ENCODE assay signal across 8 cellular contexts in the genomic region with DNA sequence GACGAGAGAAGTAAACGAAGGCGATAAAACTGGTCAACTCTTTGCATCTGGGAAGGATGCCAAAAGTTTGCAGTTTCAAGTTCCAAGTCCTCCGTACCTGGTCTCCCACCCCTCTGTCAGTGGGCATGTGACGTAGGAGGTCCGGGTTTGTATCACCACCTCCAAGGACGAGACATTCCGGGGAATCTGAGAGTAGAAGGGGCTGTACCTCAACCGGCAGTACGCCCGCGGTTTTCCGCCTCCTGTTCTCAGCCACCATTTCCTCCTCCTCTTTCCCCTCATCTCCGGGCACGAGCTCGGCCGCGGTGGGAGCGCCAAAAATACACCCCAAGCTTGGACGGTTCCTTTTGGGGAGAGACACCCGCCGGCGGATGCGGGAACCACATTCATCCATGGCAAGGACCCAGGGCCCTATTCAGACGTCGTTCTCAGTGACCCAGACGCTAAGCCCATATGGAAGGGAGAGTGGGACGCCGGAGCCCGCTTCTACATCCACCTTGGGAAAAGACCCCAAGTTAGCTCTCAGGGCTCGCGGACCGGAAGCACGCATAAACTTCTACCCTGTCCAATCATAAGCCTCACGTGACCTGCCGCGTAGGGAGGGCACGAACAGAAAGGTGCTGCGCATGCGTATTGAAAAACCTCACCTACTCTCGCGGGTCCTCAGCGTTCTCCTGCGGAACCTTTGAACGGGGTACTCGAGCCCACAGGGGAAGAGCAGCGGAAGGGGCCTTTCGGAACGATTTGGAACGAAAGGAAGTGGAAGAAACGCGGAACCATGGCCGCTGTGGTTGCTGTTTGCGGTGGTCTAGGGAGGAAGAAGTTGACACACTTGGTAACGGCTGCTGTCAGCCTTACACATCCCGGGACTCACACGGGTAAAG. TPM values are rescaled to one million over a fixed set of nuclear protein-coding genes. Genes with fewer than 3 reads are reported as not detected.
A peak's percentile ranks its signal among the peaks of the same experiment; 100 is the strongest.
DNase-seq lines count a peak whose midpoint lies in the region; ATAC-seq and TF ChIP-seq lines count a peak whose summit lies in the region.

TSS of gene HELQ (minus strand) at position 524 of the 884 bp plus-strand sequence. CDS start at position 394, 130 bp downstream.
TSS of gene MRPS18C (plus strand) at position 759 of the 884 bp plus-strand sequence. CDS start at position 779, 20 bp downstream.

- DNase-seq in NCI-H187 (lab: John Stamatoyannopoulos, UW) (peak; percentile 95 to 98), T-helper 2 cell (peak; percentile 77 to 100 (median 93)), left ventricle myocardium superior (peak; percentile 94), prostate gland (ENCODE audit: low spot score) (peak; percentile 97)

- no peaks in the 10 kb centered on the region for H3K4me1 ChIP-seq in prostate gland (replicated peaks)
- no peaks in the 10 kb centered on the region for H3K4me1 ChIP-seq in urinary bladder (ENCODE audit: insufficient read depth)

- WGBS in prostate gland: under 1% methylated on average over 57 of the region's 57 CpGs
- under 1% methylated on average over 57 of the region's 57 CpGs for WGBS in urinary bladder

- peak; percentile 77 for TF ChIP-seq POLR2A in prostate gland (IDR thresholded peaks at IDR 0.05)

- H3K9me3 ChIP-seq in prostate gland: no peaks in the 10 kb centered on the region

- peak within 1 kb of the TSS; percentile 72 to 86 for H3K4me3 ChIP-seq in prostate gland
- peak within 1 kb of the TSS; percentile 54 for H3K4me3 ChIP-seq in urinary bladder (ENCODE audit: low read depth, low read length)

- intact Hi-C loops in left ventricle myocardium superior (cut with micrococcal nuclease): loop anchor here (10.0 kb wide), 1 partner anchor 171 kb away; the partner anchor contains the start of gene COQ2
- intact Hi-C loops in prostate gland (cut with DNase I): loop anchor here (2.0 to 5.0 kb wide), 3 partner anchors 171 to 993 kb away; partner anchors contain the start of genes COQ2 and LIN54

- H3K36me3 ChIP-seq in prostate gland (no peaks in the 10 kb centered on the region), urinary bladder (ENCODE audit: insufficient read depth) (no peaks in the 10 kb centered on the region)

- peak in 2 of 4 experiments; percentile 37 to 42 for TF ChIP-seq CTCF in prostate gland (IDR thresholded peaks at IDR 0.05)

- ATAC-seq in GM18499 (IDR thresholded peaks at IDR 0.05; ENCODE audit: insufficient read depth, unreplicated experiment): peak; percentile 95
- ATAC-seq in HG02943 (IDR thresholded peaks at IDR 0.05; ENCODE audit: low read depth, unreplicated experiment): peak; percentile 94
- peak; percentile 99 for ATAC-seq in left ventricle myocardium superior

- peak within 1 kb of the TSS; percentile 97 for H3K27ac ChIP-seq in angular gyrus (ENCODE audit: low read depth, low read length)
- H3K27ac ChIP-seq in prostate gland: peak within 1 kb of the TSS; percentile 96 to 98
- peak within 1 kb of the TSS; percentile 89 for H3K27ac ChIP-seq in urinary bladder (ENCODE audit: low read depth)

- no peaks in the 10 kb centered on the region for H3K27me3 ChIP-seq in prostate gland (replicated peaks; ENCODE audit: insufficient read depth)

RNA-seq across cellular contexts. Expression of gene HELQ, which starts in this region (rescaled TPM):
- total RNA-seq in left ventricle myocardium superior: 15.3 TPM
- total RNA-seq in prostate gland: 10 to 100 TPM; 15.5 to 20.9 TPM
- total RNA-seq in urinary bladder: 22.5 TPM
- polyA plus RNA-seq in urinary bladder: 12.8 TPM

RNA-seq across cellular contexts. Expression of gene MRPS18C, which starts in this region (rescaled TPM):
- total RNA-seq in left ventricle myocardium superior (67.1 TPM), prostate gland (10 to 100 TPM; 12.2 to 30.8 TPM), urinary bladder (30.5 TPM)
- polyA plus RNA-seq in urinary bladder: 26.4 TPM

Comparison
In these comparisons a context has a peak if more than half of its experiments do, and no peak if none do; other contexts are left out.
1. Peak in every context shown above with its lines: DNase-seq, ATAC-seq, H3K4me3 ChIP-seq and H3K27ac ChIP-seq.